ENCODE assay signal across 13 cellular contexts in genomic region chr5:84290161-84290560, GRCh38.
A peak's percentile ranks its signal among the peaks of the same experiment; 100 is the strongest.
DNase-seq lines count a peak whose midpoint lies in the region; ATAC-seq, FAIRE-seq and TF ChIP-seq lines count a peak whose summit lies in the region.
"Had no signal": no experiment of that assay in that cellular context is flagged by ENCODE, and none has a peak within 500 bp of the region (broad histone marks: within the 10 kb centered on the region; RNA-seq: fewer than 3 reads in every experiment).

No MANE protein-coding gene starts in this region.

- CTCF ChIA-PET in A549 (lab: Yijun Ruan, JAX): no interaction called here

- POLR2A ChIA-PET in A549 (lab: Yijun Ruan, JAX): no interaction called here

- TF ChIP-seq RAD21 in A549 (conservative IDR thresholded peaks at IDR 0.05 in 1 of 2, IDR thresholded peaks at IDR 0.05 in 1 of 2): no peak

- WGBS in A549 (ENCODE audit: missing lambda C conversion rate): 30% methylated on average over 4 of the region's 4 CpGs
- 81 to 91% methylated on average over 2 to 4 of the region's 4 CpGs for WGBS in mesodermal cell (ENCODE audit: insufficient coverage in 2 of 2), 2 experiments

- H3K9me3 ChIP-seq in A549: no peaks in the 10 kb centered on the region
- H3K9me3 ChIP-seq in mesodermal cell (ENCODE audit: control insufficient read depth, low read length): no peaks in the 10 kb centered on the region
- H3K9me3 ChIP-seq: HAP-1 had no signal

- H3K27me3 Mint-ChIP-seq in stimulated activated naive CD8-positive, alpha-beta T cell treated with anti-CD3 and anti-CD28 coated beads, Interleukin-15, amount 100 ng/mL, for 72 hours: peaks cover 6% of the 10 kb centered on the region
- H3K27me3 Mint-ChIP-seq: central memory CD8-positive, alpha-beta T cell had no signal

- H3K4me3 Mint-ChIP-seq in stimulated activated naive CD8-positive, alpha-beta T cell treated with anti-CD3 and anti-CD28 coated beads, Interleukin-15, amount 100 ng/mL, for 72 hours: no peak overlapping the region
- H3K4me3 Mint-ChIP-seq: central memory CD8-positive, alpha-beta T cell; T-helper 1 cell treated with Interleukin-12 subunit alpha and Interleukin-12 subunit beta and Interleukin-4 antibody, amounts not matched to agents 30 μg/mL and 1 μg/mL, for 36 hours had no signal

- H3K4me2 ChIP-seq in A549: 0 out of 3 replicates have a peak overlapping the region, but pooled peaks have one; percentile 10

- H3K27ac ChIP-seq in A549: no peak overlapping the region
- H3K27ac ChIP-seq in caudate nucleus (ENCODE audit: low read depth, low read length): peak overlapping the region; percentile 65
- H3K27ac ChIP-seq in mesodermal cell (ENCODE audit: low read depth, low read length, severe bottlenecking): peak overlapping the region; percentile 23

- no peak for TF ChIP-seq EP300 in A549 (IDR thresholded peaks at IDR 0.05)

- H3K27ac Mint-ChIP-seq in stimulated activated naive CD8-positive, alpha-beta T cell treated with anti-CD3 and anti-CD28 coated beads, Interleukin-15, amount 100 ng/mL, for 72 hours: no peak overlapping the region
- H3K27ac Mint-ChIP-seq: T-helper 1 cell treated with Interleukin-12 subunit alpha and Interleukin-12 subunit beta and Interleukin-4 antibody, amounts not matched to agents 30 μg/mL and 1 μg/mL, for 36 hours had no signal

- no peak; a peak in 1 of 6 replicates for ATAC-seq in A549
- ATAC-seq in GM19397 (IDR thresholded peaks at IDR 0.05; ENCODE audit: unreplicated experiment): no peak
- no peak for ATAC-seq in HG02973 (IDR thresholded peaks at IDR 0.05; ENCODE audit: unreplicated experiment)
- ATAC-seq in stimulated activated naive CD8-positive, alpha-beta T cell treated with anti-CD3 and anti-CD28 coated beads, Interleukin-15, amount 100 ng/mL, for 72 hours: no peak

- no peaks in the 10 kb centered on the region for H3K4me1 Mint-ChIP-seq in stimulated activated naive CD8-positive, alpha-beta T cell treated with anti-CD3 and anti-CD28 coated beads, Interleukin-15, amount 100 ng/mL, for 72 hours
- H3K4me1 Mint-ChIP-seq: central memory CD8-positive, alpha-beta T cell had no signal

- no peak for TF ChIP-seq POLR2A in A549 (IDR thresholded peaks at IDR 0.05; ENCODE audit: low read length)

- H3K4me1 ChIP-seq in A549 (peaks cover 19% of the 10 kb centered on the region), mesodermal cell (ENCODE audit: control insufficient read depth, insufficient read depth, low read length, poor library complexity, severe bottlenecking) (peaks cover 29% of the 10 kb centered on the region)
- H3K4me1 ChIP-seq: HAP-1 had no signal

- H3K36me3 ChIP-seq in mesodermal cell (ENCODE audit: control insufficient read depth, insufficient read depth, low read length): no peaks in the 10 kb centered on the region
- H3K36me3 ChIP-seq: HAP-1 had no signal

- no peak overlapping the region for H3K4me3 ChIP-seq in A549
- no peak overlapping the region for H3K4me3 ChIP-seq in mesodermal cell (ENCODE audit: extremely low read depth, insufficient read depth, low read length, poor library complexity, severe bottlenecking)
- H3K4me3 ChIP-seq: HAP-1 had no signal

- DNase-seq in A549 (ENCODE audit: low read depth in 1 of 2, low spot score in 1 of 2) (peak in 1 of 2 experiments; percentile 3), HT1080 (ENCODE audit: low read depth) (peak; percentile 6), caudate nucleus (lab: John Stamatoyannopoulos, UW) (peak in 5 of 61 donors; percentile 5 to 19 (median 8))
- DNase-seq in activated naive CD4-positive, alpha-beta T cell (lab: John Stamatoyannopoulos, UW): no peak
- no peak for DNase-seq in stimulated activated naive CD8-positive, alpha-beta T cell treated with anti-CD3 and anti-CD28 coated beads, Interleukin-15, amount 100 ng/mL, for 72 hours
- DNase-seq: activated effector memory CD4-positive, alpha-beta T cell treated with Interleukin-2 at 50 U/mL for 16 hours; NCI-H1930 had no signal

- H3K9me3 Mint-ChIP-seq in stimulated activated naive CD8-positive, alpha-beta T cell treated with anti-CD3 and anti-CD28 coated beads, Interleukin-15, amount 100 ng/mL, for 72 hours: no peaks in the 10 kb centered on the region
- H3K9me3 Mint-ChIP-seq: T-helper 1 cell treated with Interleukin-12 subunit alpha and Interleukin-12 subunit beta and Interleukin-4 antibody, amounts not matched to agents 30 μg/mL and 1 μg/mL, for 36 hours had no signal

- no peak for TF ChIP-seq CTCF in A549 (IDR thresholded peaks at IDR 0.05)

- no peak for FAIRE-seq in A549 (lab: Jason Lieb, UNC)

TF ChIP-seq in A549, 52 proteins besides CTCF, POLR2A, EP300 and RAD21:
- TF ChIP-seq FOSB (CRISPR knock-in tag; IDR thresholded peaks at IDR 0.05) (no peak), KDM1A (IDR thresholded peaks at IDR 0.05; ENCODE audit: low read depth) (no peak), KDM5A (IDR thresholded peaks at IDR 0.05) (no peak), GATA3 (IDR thresholded peaks at IDR 0.05; ENCODE audit: borderline replicate concordance) (no peak), RFX5 (IDR thresholded peaks at IDR 0.05) (no peak), MAZ (IDR thresholded peaks at IDR 0.05; ENCODE audit: borderline replicate concordance, low read depth, low read length) (no peak), E2F6 (IDR thresholded peaks at IDR 0.05; ENCODE audit: borderline replicate concordance, low read depth) (no peak), CBX8 (IDR thresholded peaks at IDR 0.05) (no peak), ZSCAN20 (CRISPR knock-in tag; IDR thresholded peaks at IDR 0.05) (no peak)

Comparison
In these comparisons a context has a peak if more than half of its experiments do, and no peak if none do; other contexts are left out.
1. H3K27ac ChIP-seq: peak in caudate nucleus (single experiment) and mesodermal cell (single experiment); none in A549 (0 of 2).